Comparison of ENCODE assay signal across 8 cellular contexts in the genomic region with DNA sequence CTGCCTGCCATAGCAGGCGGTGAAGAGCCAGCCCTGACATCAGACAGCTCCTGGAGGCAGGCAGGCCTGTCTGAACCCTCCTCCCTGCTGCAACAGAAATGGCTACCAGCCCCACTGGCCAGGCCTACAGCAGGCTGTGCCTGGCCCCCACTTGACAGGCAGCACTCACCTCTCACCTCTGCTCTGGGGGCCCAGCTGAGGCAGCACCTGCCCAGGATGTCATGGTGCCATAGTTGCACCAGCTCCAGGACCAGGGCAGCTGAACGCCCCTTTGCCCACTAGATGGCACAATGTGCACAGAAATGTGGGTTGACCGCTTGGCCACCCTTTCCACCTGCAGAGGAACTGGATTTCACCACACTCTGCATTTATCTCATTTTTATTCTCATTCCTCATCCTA. TPM values are rescaled to one million over a fixed set of nuclear protein-coding genes. Genes with fewer than 3 reads are reported as not detected.
A peak's percentile ranks its signal among the peaks of the same experiment; 100 is the strongest.
DNase-seq lines count a peak whose midpoint lies in the region; ATAC-seq, FAIRE-seq and TF ChIP-seq lines count a peak whose summit lies in the region.

No MANE protein-coding gene starts in this region.

- peak; percentile 50 for FAIRE-seq in GM18507 (lab: Jason Lieb, UNC)

- H3K9me2 ChIP-seq in MM.1S (replicated peaks; ENCODE audit: insufficient read depth, low read length) (no peaks in the 10 kb centered on the region), SU-DHL-6 (replicated peaks; ENCODE audit: insufficient read depth, low read length) (no peaks in the 10 kb centered on the region)

- peaks cover 4% of the 10 kb centered on the region; the same call in 1 of the 2 replicates for H3F3A ChIP-seq in MM.1S (ENCODE audit: insufficient read depth, low read length)
- peaks cover 13% of the 10 kb centered on the region for H3F3A ChIP-seq in SU-DHL-6 (ENCODE audit: insufficient read depth)

- H2AFZ ChIP-seq in MM.1S (ENCODE audit: low read length) (no peak overlapping the region), SU-DHL-6 (ENCODE audit: low read depth, low read length, severe bottlenecking) (no peak overlapping the region)

- peak; percentile 92 for DNase-seq in AG08395 (ENCODE audit: low spot score)
- peak; percentile 76 for DNase-seq in GM18507 (ENCODE audit: extremely low spot score, insufficient read length, low read depth)
- DNase-seq in MM.1S = peak; percentile 80
- peak in 1 of 2 donors; percentile 68 for DNase-seq in activated naive CD4-positive, alpha-beta T cell treated with anti-CD3 and anti-CD28 coated beads, Interleukin-2, amount 50 U/mL, for 72 hours (ENCODE audit: low spot score in 2 of 2)
- DNase-seq in cardiac muscle cell (ENCODE audit: low read depth in 1 of 2, low spot score in 1 of 2) = peak; percentile 74 to 84
- DNase-seq in renal cortical epithelial cell (ENCODE audit: low read depth) = peak; percentile 57

- no peaks in the 10 kb centered on the region for H4K20me1 ChIP-seq in MM.1S (ENCODE audit: insufficient read depth, low read length)
- H4K20me1 ChIP-seq in SU-DHL-6 (ENCODE audit: low read depth, low read length) = no peaks in the 10 kb centered on the region

- no peaks in the 10 kb centered on the region for H3K36me3 Mint-ChIP-seq in activated naive CD4-positive, alpha-beta T cell treated with anti-CD3 and anti-CD28 coated beads, Interleukin-2, amount 50 U/mL, for 72 hours

- H3K27me3 ChIP-seq in MM.1S (replicated peaks; ENCODE audit: insufficient read depth, low read length) (no peaks in the 10 kb centered on the region), SU-DHL-6 (ENCODE audit: low read length) (no peaks in the 10 kb centered on the region), cardiac muscle cell (no peaks in the 10 kb centered on the region)

- no peaks in the 10 kb centered on the region for H3K79me2 ChIP-seq in MM.1S (ENCODE audit: low read length)
- no peaks in the 10 kb centered on the region for H3K79me2 ChIP-seq in SU-DHL-6 (ENCODE audit: insufficient read depth, low read length)

- no peak overlapping the region for H3K4me2 ChIP-seq in MM.1S (ENCODE audit: low read depth, low read length)
- no peak overlapping the region for H3K4me2 ChIP-seq in SU-DHL-6 (ENCODE audit: low read depth, low read length, poor library complexity, severe bottlenecking)

- H3K9me3 Mint-ChIP-seq in activated naive CD4-positive, alpha-beta T cell treated with anti-CD3 and anti-CD28 coated beads, Interleukin-2, amount 50 U/mL, for 72 hours = no peaks in the 10 kb centered on the region

- H3K27ac ChIP-seq in MM.1S (ENCODE audit: low read length) (no peak overlapping the region), SU-DHL-6 (ENCODE audit: low read depth, low read length) (no peak overlapping the region), cardiac muscle cell (no peak overlapping the region)

- H3K9me3 ChIP-seq in MM.1S (replicated peaks; ENCODE audit: insufficient read depth, low read length) (no peaks in the 10 kb centered on the region), SU-DHL-6 (ENCODE audit: insufficient read depth, low read length) (no peaks in the 10 kb centered on the region), cardiac muscle cell (ENCODE audit: low read depth) (no peaks in the 10 kb centered on the region)

- peak overlapping the region; percentile 4 to 91 for H3K27ac Mint-ChIP-seq in activated naive CD4-positive, alpha-beta T cell treated with anti-CD3 and anti-CD28 coated beads, Interleukin-2, amount 50 U/mL, for 72 hours

- H3K4me1 ChIP-seq in MM.1S (ENCODE audit: low read length) (peaks cover 4% of the 10 kb centered on the region; the same call in 1 of the 2 replicates), cardiac muscle cell (ENCODE audit: low read depth) (no peaks in the 10 kb centered on the region)

- H3K4me3 ChIP-seq in MM.1S (ENCODE audit: low read length) (no peak overlapping the region), SU-DHL-6 (ENCODE audit: insufficient read depth, low read length, poor library complexity, severe bottlenecking) (no peak overlapping the region), cardiac muscle cell (no peak overlapping the region)

- ATAC-seq in activated naive CD4-positive, alpha-beta T cell treated with anti-CD3 and anti-CD28 coated beads, Interleukin-2, amount 50 U/mL, for 72 hours = peak; percentile 84 to 88
- no peak for ATAC-seq in GM21367 (IDR thresholded peaks at IDR 0.05; ENCODE audit: unreplicated experiment)

- H3K9ac ChIP-seq in MM.1S (ENCODE audit: low read length) (no peak overlapping the region), SU-DHL-6 (ENCODE audit: low read length) (no peak overlapping the region)

- H3K36me3 ChIP-seq in MM.1S (replicated peaks; ENCODE audit: insufficient read depth, low read length) (no peaks in the 10 kb centered on the region), SU-DHL-6 (ENCODE audit: low read length) (no peaks in the 10 kb centered on the region; the same call in 1 of the 2 replicates), cardiac muscle cell (no peaks in the 10 kb centered on the region)

- peak; percentile 85 for TF ChIP-seq CTCF in MM.1S (IDR thresholded peaks at IDR 0.05; ENCODE audit: low read length)
- TF ChIP-seq CTCF in SU-DHL-6 (IDR thresholded peaks at IDR 0.05; ENCODE audit: insufficient read depth, low read length, poor library complexity, severe bottlenecking) = peak; percentile 94
- TF ChIP-seq CTCF in cardiac muscle cell (IDR thresholded peaks at IDR 0.05; ENCODE audit: low read depth, low read length) = peak; percentile 71

RNA-seq across cellular contexts. Expression of a gene that starts 30.6 kb away (rescaled TPM):
- total RNA-seq in activated naive CD4-positive, alpha-beta T cell treated with anti-CD3 and anti-CD28 coated beads, Interleukin-2, amount 50 U/mL, for 72 hours = 10 to 100 TPM; 31.9 to 54.3 TPM
- total RNA-seq in cardiac muscle cell (66.4 and 78.8 TPM in 2 replicates), renal cortical epithelial cell (44.9 and 167 TPM in 2 replicates)
- polyA plus RNA-seq in cardiac muscle cell = 130 and 165 TPM in 2 replicates

RNA-seq across cellular contexts. Expression of a gene that starts 30.7 kb away (rescaled TPM):
- total RNA-seq in activated naive CD4-positive, alpha-beta T cell treated with anti-CD3 and anti-CD28 coated beads, Interleukin-2, amount 50 U/mL, for 72 hours = 10 to 100 TPM; 12.4 TPM
- total RNA-seq in cardiac muscle cell = 52.4 and 57.3 TPM in 2 replicates
- 51.7 and 54.2 TPM in 2 replicates for polyA plus RNA-seq in cardiac muscle cell
- 59.6 and 112 TPM in 2 replicates for total RNA-seq in renal cortical epithelial cell
